Comparison of ENCODE assay signal across 8 cellular contexts in the genomic region with DNA sequence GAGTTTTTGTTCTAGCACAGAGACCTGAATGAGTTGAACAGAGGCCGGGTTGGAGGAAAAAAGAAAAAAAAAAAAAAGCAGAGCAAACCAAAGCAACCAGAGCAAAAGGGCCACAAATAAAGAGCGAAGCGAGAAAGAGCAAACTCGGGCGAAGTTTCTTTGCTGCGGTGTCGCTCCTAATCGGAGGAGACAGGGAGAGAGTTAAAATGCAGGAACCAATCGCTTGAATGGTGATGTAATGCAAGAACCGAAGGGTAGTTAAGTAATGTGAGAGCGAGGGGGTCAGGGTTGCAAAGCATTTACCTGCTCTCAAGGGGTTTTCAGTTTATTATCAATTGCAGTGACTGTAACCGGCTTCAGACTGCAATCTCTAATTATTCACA.
DNase-seq lines count a peak whose midpoint lies in the region; ATAC-seq and TF ChIP-seq lines count a peak whose summit lies in the region.

No MANE protein-coding gene starts in this region.

- CTCF ChIA-PET in HEK293 (lab: Yijun Ruan, JAX): interaction anchor here (0.6 to 0.9 kb wide), 3 partner anchors 14 to 168 kb away, joined by 3 to 4 read pairs (median 3); no protein-coding TSS in a partner anchor
- CTCF ChIA-PET in WTC11 (lab: Charles Lee): interaction anchor here (1.5 to 1.6 kb wide), 3 partner anchors 9 to 387 kb away, joined by 3 to 4 read pairs (median 3); no protein-coding TSS in a partner anchor

- H3K9me3 ChIP-seq in HEK293 (ENCODE audit: control insufficient read depth, insufficient read depth, low read depth, low read length): no peaks in the 10 kb centered on the region

- peak; percentile 28 for DNase-seq in WTC11 (ENCODE audit: low spot score)
- peak; percentile 2 for DNase-seq in hepatic stellate cell (ENCODE audit: low spot score)
- DNase-seq in skeletal muscle cell (ENCODE audit: low read depth): peak; percentile 49
- no peak for DNase-seq in NCI-H524 (lab: John Stamatoyannopoulos, UW)
- DNase-seq in T-helper 2 cell: no peak

- peaks cover 6% of the 10 kb centered on the region for H3K27me3 Mint-ChIP-seq in WTC11 (ENCODE audit: low read depth)

- no peaks in the 10 kb centered on the region for H3K36me3 Mint-ChIP-seq in WTC11

- no peaks in the 10 kb centered on the region for H3K36me3 ChIP-seq in HEK293 (ENCODE audit: control insufficient read depth in 2 of 2, insufficient read depth in 1 of 2, low read length in 2 of 2)

- TF ChIP-seq CTCF in HEK293 (tag by site-specific recombination; IDR thresholded peaks at IDR 0.05): no peak
- TF ChIP-seq CTCF in WTC11 (IDR thresholded peaks at IDR 0.05): no peak

- peak overlapping the region; percentile 97 for H3K27ac ChIP-seq in HEK293 (ENCODE audit: extremely low read depth, low read depth, low read length)

- H3K4me3 ChIP-seq in HEK293 (ENCODE audit: low read depth, low read length) (peak overlapping the region; percentile 32), skeletal muscle cell (ENCODE audit: low read depth, low read length) (peak overlapping the region; percentile 60)

- H3K4me1 ChIP-seq in HEK293 (ENCODE audit: control insufficient read depth, insufficient read depth, low read length): peaks cover 17% of the 10 kb centered on the region

- H3K4me3 Mint-ChIP-seq in WTC11: no peak overlapping the region

- H3K27ac Mint-ChIP-seq in WTC11: no peak overlapping the region

- H3K9me3 Mint-ChIP-seq in WTC11: no peaks in the 10 kb centered on the region

- ATAC-seq in WTC11 (peak; percentile 78), HG02885 (IDR thresholded peaks at IDR 0.05; ENCODE audit: poor library complexity, unreplicated experiment) (no peak), GM19463 (IDR thresholded peaks at IDR 0.05; ENCODE audit: unreplicated experiment) (no peak)

- peaks cover 18% of the 10 kb centered on the region for H3K4me1 Mint-ChIP-seq in WTC11

- POLR2A ChIA-PET in HEK293 (lab: Yijun Ruan, JAX) (no interaction called here), WTC11 (lab: Charles Lee) (interaction anchor here (1.3 kb wide), 1 partner anchor 9 kb away, joined by 6 read pairs; no protein-coding TSS in a partner anchor)

TF ChIP-seq in HEK293, 187 proteins besides CTCF, POLR2A, EP300 and RAD21 (continues in another document):
- TF ChIP-seq BCL11B (tag by site-specific recombination; IDR thresholded peaks at IDR 0.05; ENCODE audit: low read depth) (no peak), MYNN (tag by site-specific recombination; IDR thresholded peaks at IDR 0.05; ENCODE audit: borderline replicate concordance) (no peak), TCF7L2 (IDR thresholded peaks at IDR 0.05; ENCODE audit: borderline replicate concordance, low read depth, low read length) (no peak), ZNF660 (tag by site-specific recombination; IDR thresholded peaks at IDR 0.05) (0 out of 2 replicates have a peak, but pooled peaks have one; percentile 10), ZSCAN30 (tag by site-specific recombination; IDR thresholded peaks at IDR 0.05) (0 out of 2 replicates have a peak, but pooled peaks have one; percentile 19)
- TF ChIP-seq, protein P1, sequence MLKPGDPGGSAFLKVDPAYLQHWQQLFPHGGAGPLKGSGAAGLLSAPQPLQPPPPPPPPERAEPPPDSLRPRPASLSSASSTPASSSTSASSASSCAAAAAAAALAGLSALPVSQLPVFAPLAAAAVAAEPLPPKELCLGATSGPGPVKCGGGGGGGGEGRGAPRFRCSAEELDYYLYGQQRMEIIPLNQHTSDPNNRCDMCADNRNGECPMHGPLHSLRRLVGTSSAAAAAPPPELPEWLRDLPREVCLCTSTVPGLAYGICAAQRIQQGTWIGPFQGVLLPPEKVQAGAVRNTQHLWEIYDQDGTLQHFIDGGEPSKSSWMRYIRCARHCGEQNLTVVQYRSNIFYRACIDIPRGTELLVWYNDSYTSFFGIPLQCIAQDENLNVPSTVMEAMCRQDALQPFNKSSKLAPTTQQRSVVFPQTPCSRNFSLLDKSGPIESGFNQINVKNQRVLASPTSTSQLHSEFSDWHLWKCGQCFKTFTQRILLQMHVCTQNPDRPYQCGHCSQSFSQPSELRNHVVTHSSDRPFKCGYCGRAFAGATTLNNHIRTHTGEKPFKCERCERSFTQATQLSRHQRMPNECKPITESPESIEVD (tag by site-specific recombination; IDR thresholded peaks at IDR 0.05): peak; percentile 71
- TF ChIP-seq, protein P2, sequence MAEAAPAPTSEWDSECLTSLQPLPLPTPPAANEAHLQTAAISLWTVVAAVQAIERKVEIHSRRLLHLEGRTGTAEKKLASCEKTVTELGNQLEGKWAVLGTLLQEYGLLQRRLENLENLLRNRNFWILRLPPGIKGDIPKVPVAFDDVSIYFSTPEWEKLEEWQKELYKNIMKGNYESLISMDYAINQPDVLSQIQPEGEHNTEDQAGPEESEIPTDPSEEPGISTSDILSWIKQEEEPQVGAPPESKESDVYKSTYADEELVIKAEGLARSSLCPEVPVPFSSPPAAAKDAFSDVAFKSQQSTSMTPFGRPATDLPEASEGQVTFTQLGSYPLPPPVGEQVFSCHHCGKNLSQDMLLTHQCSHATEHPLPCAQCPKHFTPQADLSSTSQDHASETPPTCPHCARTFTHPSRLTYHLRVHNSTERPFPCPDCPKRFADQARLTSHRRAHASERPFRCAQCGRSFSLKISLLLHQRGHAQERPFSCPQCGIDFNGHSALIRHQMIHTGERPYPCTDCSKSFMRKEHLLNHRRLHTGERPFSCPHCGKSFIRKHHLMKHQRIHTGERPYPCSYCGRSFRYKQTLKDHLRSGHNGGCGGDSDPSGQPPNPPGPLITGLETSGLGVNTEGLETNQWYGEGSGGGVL (tag by site-specific recombination; IDR thresholded peaks at IDR 0.05): no peak
- TF ChIP-seq, protein P3, sequence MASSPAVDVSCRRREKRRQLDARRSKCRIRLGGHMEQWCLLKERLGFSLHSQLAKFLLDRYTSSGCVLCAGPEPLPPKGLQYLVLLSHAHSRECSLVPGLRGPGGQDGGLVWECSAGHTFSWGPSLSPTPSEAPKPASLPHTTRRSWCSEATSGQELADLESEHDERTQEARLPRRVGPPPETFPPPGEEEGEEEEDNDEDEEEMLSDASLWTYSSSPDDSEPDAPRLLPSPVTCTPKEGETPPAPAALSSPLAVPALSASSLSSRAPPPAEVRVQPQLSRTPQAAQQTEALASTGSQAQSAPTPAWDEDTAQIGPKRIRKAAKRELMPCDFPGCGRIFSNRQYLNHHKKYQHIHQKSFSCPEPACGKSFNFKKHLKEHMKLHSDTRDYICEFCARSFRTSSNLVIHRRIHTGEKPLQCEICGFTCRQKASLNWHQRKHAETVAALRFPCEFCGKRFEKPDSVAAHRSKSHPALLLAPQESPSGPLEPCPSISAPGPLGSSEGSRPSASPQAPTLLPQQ (tag by site-specific recombination; IDR thresholded peaks at IDR 0.05): no peak

TF ChIP-seq in WTC11, 78 proteins besides CTCF, POLR2A, EP300 and RAD21:
- TF ChIP-seq CREB1 (CRISPR knock-in tag; IDR thresholded peaks at IDR 0.05) (no peak), ETV6 (CRISPR knock-in tag; IDR thresholded peaks at IDR 0.05) (no peak), ELF4 (CRISPR knock-in tag; IDR thresholded peaks at IDR 0.05; ENCODE audit: low read depth) (no peak)
- TF ChIP-seq, protein P4, sequence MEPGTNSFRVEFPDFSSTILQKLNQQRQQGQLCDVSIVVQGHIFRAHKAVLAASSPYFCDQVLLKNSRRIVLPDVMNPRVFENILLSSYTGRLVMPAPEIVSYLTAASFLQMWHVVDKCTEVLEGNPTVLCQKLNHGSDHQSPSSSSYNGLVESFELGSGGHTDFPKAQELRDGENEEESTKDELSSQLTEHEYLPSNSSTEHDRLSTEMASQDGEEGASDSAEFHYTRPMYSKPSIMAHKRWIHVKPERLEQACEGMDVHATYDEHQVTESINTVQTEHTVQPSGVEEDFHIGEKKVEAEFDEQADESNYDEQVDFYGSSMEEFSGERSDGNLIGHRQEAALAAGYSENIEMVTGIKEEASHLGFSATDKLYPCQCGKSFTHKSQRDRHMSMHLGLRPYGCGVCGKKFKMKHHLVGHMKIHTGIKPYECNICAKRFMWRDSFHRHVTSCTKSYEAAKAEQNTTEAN (CRISPR knock-in tag; IDR thresholded peaks at IDR 0.05): no peak
- TF ChIP-seq, protein P5, sequence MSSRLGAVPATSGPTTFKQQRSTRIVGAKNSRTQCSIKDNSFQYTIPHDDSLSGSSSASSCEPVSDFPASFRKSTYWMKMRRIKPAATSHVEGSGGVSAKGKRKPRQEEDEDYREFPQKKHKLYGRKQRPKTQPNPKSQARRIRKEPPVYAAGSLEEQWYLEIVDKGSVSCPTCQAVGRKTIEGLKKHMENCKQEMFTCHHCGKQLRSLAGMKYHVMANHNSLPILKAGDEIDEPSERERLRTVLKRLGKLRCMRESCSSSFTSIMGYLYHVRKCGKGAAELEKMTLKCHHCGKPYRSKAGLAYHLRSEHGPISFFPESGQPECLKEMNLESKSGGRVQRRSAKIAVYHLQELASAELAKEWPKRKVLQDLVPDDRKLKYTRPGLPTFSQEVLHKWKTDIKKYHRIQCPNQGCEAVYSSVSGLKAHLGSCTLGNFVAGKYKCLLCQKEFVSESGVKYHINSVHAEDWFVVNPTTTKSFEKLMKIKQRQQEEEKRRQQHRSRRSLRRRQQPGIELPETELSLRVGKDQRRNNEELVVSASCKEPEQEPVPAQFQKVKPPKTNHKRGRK (CRISPR knock-in tag; IDR thresholded peaks at IDR 0.05; ENCODE audit: borderline replicate concordance): no peak
TF ChIP-seq in WTC11: peak in this region for 0.

Comparison
In these comparisons a context has a peak if more than half of its experiments do, and no peak if none do; other contexts are left out.
1. DNase-seq: peak in WTC11 (single experiment), hepatic stellate cell (single experiment) and skeletal muscle cell (single experiment); none in NCI-H524 (0 of 2) and T-helper 2 cell (0 of 5).